Comparison of ENCODE assay signal across 25 cellular contexts in the genomic region with DNA sequence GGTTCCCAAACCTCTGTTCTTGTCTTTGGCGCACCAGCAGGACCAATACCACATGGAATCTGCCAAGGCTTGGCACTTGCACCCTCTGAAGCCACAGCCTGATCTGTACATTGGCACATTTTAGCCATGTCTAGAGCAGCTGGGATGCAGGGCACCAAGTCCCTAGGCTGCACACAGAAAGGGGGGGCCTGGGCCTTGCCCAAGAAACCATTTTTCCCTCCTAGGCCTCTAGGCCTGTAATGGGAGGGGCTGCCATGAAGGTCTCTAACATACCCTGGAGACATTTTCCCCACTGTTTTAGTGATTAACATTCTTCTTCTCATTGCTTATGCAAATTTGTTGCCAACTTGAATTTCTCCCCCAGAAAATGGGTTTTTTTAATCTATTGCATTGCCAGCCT. TPM values are rescaled to one million over a fixed set of nuclear protein-coding genes. Genes with fewer than 3 reads are reported as not detected.
DNase-seq lines count a peak whose midpoint lies in the region; ATAC-seq, FAIRE-seq and TF ChIP-seq lines count a peak whose summit lies in the region.
"Had no signal": no experiment of that assay in that cellular context is flagged by ENCODE, and none has a peak within 500 bp of the region (broad histone marks: within the 10 kb centered on the region; RNA-seq: fewer than 3 reads in every experiment).

No MANE protein-coding gene starts in this region.

- H3K4me1 ChIP-seq in K562 (replicated peaks in 1 of 2; ENCODE audit: control insufficient read depth in 2 of 2, insufficient read depth in 2 of 2, low read length in 2 of 2), result peaks cover 8 to 17% of the 10 kb centered on the region in 2 experiments; a peak in 3 of 5 replicates
- H3K4me1 ChIP-seq: BE2C had no signal

- H3K9me1 ChIP-seq in K562 (ENCODE audit: control insufficient read depth, insufficient read depth, low read length), result no peaks in the 10 kb centered on the region

- CTCF ChIA-PET in activated CD8-positive, alpha-beta T cell treated with anti-CD3 and anti-CD28 coated beads, Interleukin-2, amount 10 ng/mL, durations not matched to agents 7 days and 5 days (lab: Charles Lee), result no interaction called here
- CTCF ChIA-PET in activated CD8-positive, alpha-beta T cell treated with anti-CD3 and anti-CD28 coated beads for 36 hours (lab: Charles Lee), result no interaction called here
- CTCF ChIA-PET in K562 (lab: Yijun Ruan, JAX; ENCODE audit: low intra/inter-chr PET ratio), result no interaction called here

- 5% methylated on average over 1 of the region's 1 CpG for WGBS in K562 (ENCODE audit: insufficient coverage, low coverage, missing lambda C conversion rate)

- no peak for TF ChIP-seq CTCF in activated CD8-positive, alpha-beta T cell treated with anti-CD3 and anti-CD28 coated beads for 36 hours (IDR thresholded peaks at IDR 0.05)
- TF ChIP-seq CTCF in K562 (IDR thresholded peaks at IDR 0.05 in 2 of 3, conservative IDR thresholded peaks at IDR 0.05 in 1 of 3; ENCODE audit: insufficient read depth in 2 of 3, low read depth in 1 of 3, low read length in 3 of 3) (no peak), osteocyte (IDR thresholded peaks at IDR 0.05) (no peak)

- peak; percentile 7 for DNase-seq in activated CD8-positive, alpha-beta T cell treated with anti-CD3 and anti-CD28 coated beads, Interleukin-2, amount 10 ng/mL, durations not matched to agents 7 days and 5 days
- no peak for DNase-seq in activated CD8-positive, alpha-beta T cell treated with anti-CD3 and anti-CD28 coated beads for 36 hours
- DNase-seq in K562 (ENCODE audit: extremely low read depth in 1 of 4, low spot score in 3 of 4), result no peak
- DNase-seq in osteocyte (ENCODE audit: extremely low spot score, unreplicated experiment), result peak; percentile 48
- DNase-seq in NCI-H446 treated with DMSO at 0.1 percent for 48 hours (lab: John Stamatoyannopoulos, UW), result no peak
- DNase-seq in effector memory CD8-positive, alpha-beta T cell, result no peak
- DNase-seq: ACHN; BE2C; C1 segment of cervical spinal cord; CD4-positive, alpha-beta memory T cell; CD4-positive, CD25-positive, alpha-beta regulatory T cell; CD8-positive, alpha-beta memory T cell; COR-L47; DMS 273 treated with DMSO at 0.1 percent for 48 hours; DMS153; DMS53; DMS79; DND-41; GF-D8 had no signal

- no peak overlapping the region for H3K4me2 ChIP-seq in K562 (ENCODE audit: insufficient read depth, low read length)
- H3K4me2 ChIP-seq: BLaER1 had no signal

- no peak for TF ChIP-seq EP300 in K562 (IDR thresholded peaks at IDR 0.05; ENCODE audit: low read length)

- intact Hi-C loops in activated CD8-positive, alpha-beta T cell treated with anti-CD3 and anti-CD28 coated beads for 36 hours (cut with micrococcal nuclease), result no loop called here
- intact Hi-C loops in K562 (cut with micrococcal nuclease), result no loop called here

- ATAC-seq in activated CD8-positive, alpha-beta T cell treated with anti-CD3 and anti-CD28 coated beads, Interleukin-2, amount 10 ng/mL, durations not matched to agents 7 days and 5 days, result no peak
- ATAC-seq in activated CD8-positive, alpha-beta T cell treated with anti-CD3 and anti-CD28 coated beads for 36 hours, result no peak
- ATAC-seq in K562, result no peak
- ATAC-seq in effector memory CD8-positive, alpha-beta T cell (replicated peaks), result no peak

- H3K36me3 ChIP-seq in K562 (ENCODE audit: control insufficient read depth, insufficient read depth, low read length), result no peaks in the 10 kb centered on the region
- H3K36me3 ChIP-seq: BE2C, BLaER1 had no signal

- POLR2A ChIA-PET in activated CD8-positive, alpha-beta T cell treated with anti-CD3 and anti-CD28 coated beads, Interleukin-2, amount 10 ng/mL, durations not matched to agents 7 days and 5 days (lab: Charles Lee), result no interaction called here
- POLR2A ChIA-PET in activated CD8-positive, alpha-beta T cell treated with anti-CD3 and anti-CD28 coated beads for 36 hours (lab: Charles Lee), result no interaction called here
- POLR2A ChIA-PET in K562 (lab: Yijun Ruan, JAX), result no interaction called here

- peaks cover under 1% of the 10 kb centered on the region; the same call in 1 of the 3 replicates for H3K79me2 ChIP-seq in K562 (ENCODE audit: control insufficient read depth, insufficient read depth, low read length)

- BruUV-seq in K562 (replicated peaks; lab: Mats Ljungman, UMichigan), result no TSS peak

- no peak overlapping the region for H3K4me3 Mint-ChIP-seq in activated CD8-positive, alpha-beta T cell treated with anti-CD3 and anti-CD28 coated beads, Interleukin-2, amount 10 ng/mL, durations not matched to agents 7 days and 5 days
- H3K4me3 Mint-ChIP-seq in activated CD8-positive, alpha-beta T cell treated with anti-CD3 and anti-CD28 coated beads for 36 hours, result no peak overlapping the region
- no peak overlapping the region for H3K4me3 Mint-ChIP-seq in osteocyte (ENCODE audit: unreplicated experiment)
- no peak overlapping the region for H3K4me3 Mint-ChIP-seq in effector memory CD8-positive, alpha-beta T cell
- H3K4me3 Mint-ChIP-seq: CD4-positive, alpha-beta memory T cell; CD4-positive, CD25-positive, alpha-beta regulatory T cell; CD8-positive, alpha-beta memory T cell had no signal

- no peak overlapping the region for H3K27ac ChIP-seq in K562 (ENCODE audit: extremely low read depth, low read depth, low read length)
- H3K27ac ChIP-seq: 22Rv1, BLaER1 had no signal

- no peak overlapping the region for H3K27ac Mint-ChIP-seq in activated CD8-positive, alpha-beta T cell treated with anti-CD3 and anti-CD28 coated beads, Interleukin-2, amount 10 ng/mL, durations not matched to agents 7 days and 5 days
- H3K27ac Mint-ChIP-seq in activated CD8-positive, alpha-beta T cell treated with anti-CD3 and anti-CD28 coated beads for 36 hours, result no peak overlapping the region
- H3K27ac Mint-ChIP-seq in osteocyte (ENCODE audit: unreplicated experiment), result no peak overlapping the region
- H3K27ac Mint-ChIP-seq in effector memory CD8-positive, alpha-beta T cell, result no peak overlapping the region
- H3K27ac Mint-ChIP-seq: CD4-positive, alpha-beta memory T cell; CD4-positive, CD25-positive, alpha-beta regulatory T cell; CD8-positive, alpha-beta memory T cell had no signal

- H3K9me3 Mint-ChIP-seq in activated CD8-positive, alpha-beta T cell treated with anti-CD3 and anti-CD28 coated beads, Interleukin-2, amount 10 ng/mL, durations not matched to agents 7 days and 5 days (ENCODE audit: insufficient read depth), result peaks cover 6% of the 10 kb centered on the region
- H3K9me3 Mint-ChIP-seq in activated CD8-positive, alpha-beta T cell treated with anti-CD3 and anti-CD28 coated beads for 36 hours, result peaks cover 5% of the 10 kb centered on the region
- peaks cover 7% of the 10 kb centered on the region for H3K9me3 Mint-ChIP-seq in osteocyte (ENCODE audit: unreplicated experiment)
- H3K9me3 Mint-ChIP-seq in effector memory CD8-positive, alpha-beta T cell, result no peaks in the 10 kb centered on the region

- H3K36me3 Mint-ChIP-seq in activated CD8-positive, alpha-beta T cell treated with anti-CD3 and anti-CD28 coated beads, Interleukin-2, amount 10 ng/mL, durations not matched to agents 7 days and 5 days (ENCODE audit: low read depth), result peaks cover 5% of the 10 kb centered on the region
- H3K36me3 Mint-ChIP-seq in activated CD8-positive, alpha-beta T cell treated with anti-CD3 and anti-CD28 coated beads for 36 hours (ENCODE audit: low read depth), result peaks cover 4% of the 10 kb centered on the region
- peaks cover 2% of the 10 kb centered on the region for H3K36me3 Mint-ChIP-seq in osteocyte (ENCODE audit: unreplicated experiment)
- H3K36me3 Mint-ChIP-seq in effector memory CD8-positive, alpha-beta T cell (ENCODE audit: insufficient read depth), result no peaks in the 10 kb centered on the region
- H3K36me3 Mint-ChIP-seq: CD4-positive, alpha-beta memory T cell had no signal

- H4K20me1 ChIP-seq in K562 (replicated peaks; ENCODE audit: control insufficient read depth, insufficient read depth, low read length), result no peaks in the 10 kb centered on the region; the same call in 1 of the 2 replicates

- no peak for FAIRE-seq in K562 (lab: Jason Lieb, UNC)
- FAIRE-seq: G401.6, GM12891, GM19239 had no signal

- H3K4me3 ChIP-seq in K562, result no peak overlapping the region
- H3K4me3 ChIP-seq: BLaER1 had no signal

- H3K9me3 ChIP-seq in K562 (replicated peaks; ENCODE audit: control insufficient read depth, insufficient read depth, low read depth, low read length), result 0 out of 2 replicates have a peak, but pooled peaks cover 1% of the 10 kb centered on the region
- H3K9me3 ChIP-seq: BE2C had no signal

- no peak for TF ChIP-seq POLR2A in K562 (conservative IDR thresholded peaks at IDR 0.05)

- no peak overlapping the region for H3K9ac ChIP-seq in K562 (ENCODE audit: insufficient read depth in 1 of 2, low read depth in 2 of 2, low read length in 2 of 2)
- H3K9ac ChIP-seq: BLaER1 had no signal

- peaks cover 21 to 26% of the 10 kb centered on the region in 2 experiments for H3K27me3 ChIP-seq in K562 (ENCODE audit: control insufficient read depth in 2 of 2, insufficient read depth in 2 of 2, low read length in 2 of 2)

- no peak for TF ChIP-seq RAD21 in K562 (CRISPR knock-in tag; conservative IDR thresholded peaks at IDR 0.05 in 1 of 2, IDR thresholded peaks at IDR 0.05 in 1 of 2)

- peaks cover 14% of the 10 kb centered on the region for H3K4me1 Mint-ChIP-seq in activated CD8-positive, alpha-beta T cell treated with anti-CD3 and anti-CD28 coated beads, Interleukin-2, amount 10 ng/mL, durations not matched to agents 7 days and 5 days (ENCODE audit: low read depth)
- peaks cover 8% of the 10 kb centered on the region for H3K4me1 Mint-ChIP-seq in activated CD8-positive, alpha-beta T cell treated with anti-CD3 and anti-CD28 coated beads for 36 hours (ENCODE audit: low read depth)
- H3K4me1 Mint-ChIP-seq in osteocyte (ENCODE audit: unreplicated experiment), result peaks cover 6% of the 10 kb centered on the region
- H3K4me1 Mint-ChIP-seq in effector memory CD8-positive, alpha-beta T cell (ENCODE audit: low read depth in 2 of 2), result no peaks in the 10 kb centered on the region

- in situ Hi-C loops in K562 (cut with MboI), result no loop called here

- peaks cover 56% of the 10 kb centered on the region for H3K27me3 Mint-ChIP-seq in activated CD8-positive, alpha-beta T cell treated with anti-CD3 and anti-CD28 coated beads, Interleukin-2, amount 10 ng/mL, durations not matched to agents 7 days and 5 days (ENCODE audit: low read depth)
- H3K27me3 Mint-ChIP-seq in activated CD8-positive, alpha-beta T cell treated with anti-CD3 and anti-CD28 coated beads for 36 hours, result peaks cover 19% of the 10 kb centered on the region
- peaks cover 45% of the 10 kb centered on the region for H3K27me3 Mint-ChIP-seq in osteocyte (ENCODE audit: unreplicated experiment)
- peaks cover 62 to 71% of the 10 kb centered on the region in 2 donors for H3K27me3 Mint-ChIP-seq in effector memory CD8-positive, alpha-beta T cell

- no peak overlapping the region for H2AFZ ChIP-seq in K562 (ENCODE audit: low read depth, low read length)

RNA-seq across cellular contexts. Expression of a gene that starts 5.4 kb away (rescaled TPM):
- 10 to 100 TPM; 25.5 to 26.0 TPM for total RNA-seq in activated CD8-positive, alpha-beta T cell treated with anti-CD3 and anti-CD28 coated beads, Interleukin-2, amount 10 ng/mL, durations not matched to agents 7 days and 5 days
- total RNA-seq in activated CD8-positive, alpha-beta T cell treated with anti-CD3 and anti-CD28 coated beads for 36 hours, result 10 to 100 TPM; 19.0 to 19.5 TPM
- total RNA-seq in K562 (2011; cell fraction: chromatin; rRNA removed; ENCODE audit: low replicate concordance), result 43.4 and 80.5 TPM in 2 replicates
- total RNA-seq in K562 (2011; cell fraction: nucleolus; rRNA removed), result 21.2 and 24.1 TPM in 2 replicates
- total RNA-seq in K562 (2011; cell fraction: nucleoplasm; rRNA removed), result 25.9 and 29.8 TPM in 2 replicates
- total RNA-seq in K562 (2014; rRNA removed) (9.4 and 12.2 TPM in 2 replicates), K562 (2014; rRNA removed; fragmentation: Illumina TruSeq; extraction: Trizol) (15.1 and 16.4 TPM in 2 replicates), K562 (2015; rRNA removed; fragmentation: Illumina TruSeq; extraction: Trizol) (12.8 and 12.9 TPM in 2 replicates), K562 (2021) (22.6 and 23.0 TPM in 2 replicates), osteocyte (34.0 and 36.9 TPM in 2 replicates)
- polyA plus RNA-seq in K562 (2011; rRNA removed) (16.6 and 16.9 TPM in 2 replicates), K562 (2014; fragmentation: Illumina TruSeq; extraction: Trizol) (19.9 and 21.3 TPM in 2 replicates), K562 (2014; fragmentation: Nextera tagmentation; extraction: Ambion mirVana) (1 to 10 TPM; 3.5 to 5.5 TPM), K562 (2014; rRNA removed) (14.7 and 14.8 TPM in 2 replicates)
- 11.3 and 12.0 TPM in 2 replicates for polyA plus RNA-seq in K562 (2011; cell fraction: cytosol; rRNA removed)
- polyA plus RNA-seq in K562 (2011; cell fraction: nucleus; rRNA removed), result 24.9 and 30.9 TPM in 2 replicates
- polyA plus RNA-seq in K562 (2012), result 11.9 and 18.1 TPM in 2 replicates
- polyA minus RNA-seq in K562 (2011; rRNA and poly(A)+ RNA removed), result 38.8 and 43.3 TPM in 2 replicates
- polyA minus RNA-seq in K562 (2011; cell fraction: cytosol; rRNA and poly(A)+ RNA removed), result 12.5 and 17.4 TPM in 2 replicates
- 23.7 and 38.2 TPM in 2 replicates for polyA minus RNA-seq in K562 (2011; cell fraction: nucleus; rRNA and poly(A)+ RNA removed)

RNA-seq across cellular contexts. Expression of a gene that starts 10.3 kb away (rescaled TPM):
- 10 to 100 TPM; 10.7 to 12.3 TPM for total RNA-seq in activated CD8-positive, alpha-beta T cell treated with anti-CD3 and anti-CD28 coated beads, Interleukin-2, amount 10 ng/mL, durations not matched to agents 7 days and 5 days
- total RNA-seq in activated CD8-positive, alpha-beta T cell treated with anti-CD3 and anti-CD28 coated beads for 36 hours, result 1 to 10 TPM; 1.9 to 2.4 TPM
- not detected in 2 replicates for total RNA-seq in K562 (2011; cell fraction: chromatin; rRNA removed; ENCODE audit: low replicate concordance)
- total RNA-seq in K562 (2011; cell fraction: nucleolus; rRNA removed), result not detected in 2 replicates
- not detected in 2 replicates for total RNA-seq in K562 (2011; cell fraction: nucleoplasm; rRNA removed)
- total RNA-seq in K562 (2014; rRNA removed) (not detected in 2 replicates), K562 (2014; rRNA removed; fragmentation: Illumina TruSeq; extraction: Trizol) (not detected in 2 replicates), K562 (2015; rRNA removed; fragmentation: Illumina TruSeq; extraction: Trizol) (not detected in 2 replicates), K562 (2021) (not detected in 2 replicates), osteocyte (1.6 and 2.6 TPM in 2 replicates)
- polyA plus RNA-seq in K562 (2011; rRNA removed) (not detected in 2 replicates), K562 (2014; fragmentation: Illumina TruSeq; extraction: Trizol) (not detected in 2 replicates), K562 (2014; fragmentation: Nextera tagmentation; extraction: Ambion mirVana) (not detected), K562 (2014; rRNA removed) (not detected in 2 replicates)
- 0.03 TPM in 1 of 2 replicates, not detected in the other for polyA plus RNA-seq in K562 (2011; cell fraction: cytosol; rRNA removed)
- not detected in 2 replicates for polyA plus RNA-seq in K562 (2011; cell fraction: nucleus; rRNA removed)
- polyA plus RNA-seq in K562 (2012), result 0.03 TPM in 1 of 2 replicates, not detected in the other
- polyA minus RNA-seq in K562 (2011; rRNA and poly(A)+ RNA removed), result not detected in 2 replicates
- not detected in 2 replicates for polyA minus RNA-seq in K562 (2011; cell fraction: cytosol; rRNA and poly(A)+ RNA removed)
- not detected in 2 replicates for polyA minus RNA-seq in K562 (2011; cell fraction: nucleus; rRNA and poly(A)+ RNA removed)
- polyA plus RNA-seq: CD14-positive monocyte had no signal

Comparison
In these comparisons a context has a peak if more than half of its experiments do, and no peak if none do; other contexts are left out.
1. DNase-seq: peak in activated CD8-positive, alpha-beta T cell treated with anti-CD3 and anti-CD28 coated beads, Interleukin-2, amount 10 ng/mL, durations not matched to agents 7 days and 5 days (single experiment) and osteocyte (single experiment); none in activated CD8-positive, alpha-beta T cell treated with anti-CD3 and anti-CD28 coated beads for 36 hours (single experiment), K562 (0 of 4), NCI-H446 treated with DMSO at 0.1 percent for 48 hours (single experiment) and effector memory CD8-positive, alpha-beta T cell (0 of 3).